ENCODE assay signal across 13 cellular contexts in genomic region chr2:207765960-207766582, GRCh38. TPM values are rescaled to one million over a fixed set of nuclear protein-coding genes. Genes with fewer than 3 reads are reported as not detected.
DNase-seq lines count a peak whose midpoint lies in the region; ATAC-seq and TF ChIP-seq lines count a peak whose summit lies in the region.
"Had no signal": no experiment of that assay in that cellular context is flagged by ENCODE, and none has a peak within 500 bp of the region (broad histone marks: within the 10 kb centered on the region; RNA-seq: fewer than 3 reads in every experiment).

No MANE protein-coding gene starts in this region.

- ATAC-seq in HG03457 (IDR thresholded peaks at IDR 0.05; ENCODE audit: unreplicated experiment), result no peak
- no peak for ATAC-seq in GM21786 (IDR thresholded peaks at IDR 0.05; ENCODE audit: unreplicated experiment)

- peak; percentile 4 for DNase-seq in DMS79 (lab: John Stamatoyannopoulos, UW)
- peak; percentile 34 for DNase-seq in NCI-H526 treated with DMSO at 0.1 percent for 48 hours (lab: John Stamatoyannopoulos, UW)
- DNase-seq in epithelial cell of esophagus (ENCODE audit: low read depth), result no peak
- DNase-seq in neural crest cell (ENCODE audit: low read depth, low spot score), result no peak
- no peak for DNase-seq in stimulated activated CD4-positive, alpha-beta T cell treated with anti-CD3 and anti-CD28 coated beads, Interleukin-2, amount 100 ng/mL, for 48 hours
- no peak for DNase-seq in activated T-helper 2 cell treated with anti-CD3 and anti-CD28 coated beads, Interferon-gamma antibody, Interleukin-2, Interleukin-4, amounts not matched to agents 10 μg/mL and 5 μg/mL and 100 μg/mL, durations not matched to agents 14 hours and 24 hours and 36 hours (ENCODE audit: low spot score)
- DNase-seq: NK-92 treated with Interleukin-12 subunit alpha and Interleukin-12 subunit beta, amount 100 ng/mL, for 24 hours; stimulated activated CD4-positive, alpha-beta T cell treated with anti-CD3 and anti-CD28 coated beads, Interleukin-4, amount 100 ng/mL, for 4 hours; T-helper 9 cell had no signal

- no peak overlapping the region for H3K27ac Mint-ChIP-seq in neural crest cell (ENCODE audit: unreplicated experiment)
- no peak overlapping the region for H3K27ac Mint-ChIP-seq in activated T-helper 2 cell treated with anti-CD3 and anti-CD28 coated beads, Interferon-gamma antibody, Interleukin-2, Interleukin-4, amounts not matched to agents 10 μg/mL and 5 μg/mL and 100 μg/mL, durations not matched to agents 14 hours and 24 hours and 36 hours
- H3K27ac Mint-ChIP-seq: activated T-cell treated with anti-CD3 and anti-CD28 coated beads, Interleukin-2, amount 50 U/mL, for 24 hours had no signal

- peaks cover 2% of the 10 kb centered on the region for H3K36me3 Mint-ChIP-seq in neural crest cell (ENCODE audit: low read depth)
- H3K36me3 Mint-ChIP-seq in activated T-helper 2 cell treated with anti-CD3 and anti-CD28 coated beads, Interferon-gamma antibody, Interleukin-2, Interleukin-4, amounts not matched to agents 10 μg/mL and 5 μg/mL and 100 μg/mL, durations not matched to agents 14 hours and 24 hours and 36 hours (ENCODE audit: low read depth), result peaks cover 9% of the 10 kb centered on the region

- peaks cover 37% of the 10 kb centered on the region for H3K4me1 Mint-ChIP-seq in neural crest cell
- peaks cover 23% of the 10 kb centered on the region for H3K4me1 Mint-ChIP-seq in activated T-helper 2 cell treated with anti-CD3 and anti-CD28 coated beads, Interferon-gamma antibody, Interleukin-2, Interleukin-4, amounts not matched to agents 10 μg/mL and 5 μg/mL and 100 μg/mL, durations not matched to agents 14 hours and 24 hours and 36 hours (ENCODE audit: low read depth)

- H3K4me3 ChIP-seq in epithelial cell of esophagus (ENCODE audit: low read length), result peak overlapping the region; percentile 25

- intact Hi-C loops in activated T-helper 2 cell treated with anti-CD3 and anti-CD28 coated beads, Interferon-gamma antibody, Interleukin-2, Interleukin-4, amounts not matched to agents 10 μg/mL and 5 μg/mL and 100 μg/mL, durations not matched to agents 14 hours and 24 hours and 36 hours (cut with micrococcal nuclease), result loop anchor here (10.0 kb wide), 1 partner anchor 489 kb away; the partner anchor contains the start of gene IDH1

- peaks cover 80% of the 10 kb centered on the region for H3K27me3 Mint-ChIP-seq in neural crest cell (ENCODE audit: low read depth)
- H3K27me3 Mint-ChIP-seq in activated T-helper 2 cell treated with anti-CD3 and anti-CD28 coated beads, Interferon-gamma antibody, Interleukin-2, Interleukin-4, amounts not matched to agents 10 μg/mL and 5 μg/mL and 100 μg/mL, durations not matched to agents 14 hours and 24 hours and 36 hours (ENCODE audit: low read depth), result peaks cover 47% of the 10 kb centered on the region

- no peaks in the 10 kb centered on the region for H3K9me3 Mint-ChIP-seq in neural crest cell
- H3K9me3 Mint-ChIP-seq in activated T-helper 2 cell treated with anti-CD3 and anti-CD28 coated beads, Interferon-gamma antibody, Interleukin-2, Interleukin-4, amounts not matched to agents 10 μg/mL and 5 μg/mL and 100 μg/mL, durations not matched to agents 14 hours and 24 hours and 36 hours, result no peaks in the 10 kb centered on the region
- H3K9me3 Mint-ChIP-seq: activated T-cell treated with anti-CD3 and anti-CD28 coated beads, Interleukin-2, amount 50 U/mL, for 24 hours; central memory CD8-positive, alpha-beta T cell had no signal

- peak overlapping the region; percentile 64 for H3K4me3 Mint-ChIP-seq in neural crest cell
- H3K4me3 Mint-ChIP-seq in activated T-helper 2 cell treated with anti-CD3 and anti-CD28 coated beads, Interferon-gamma antibody, Interleukin-2, Interleukin-4, amounts not matched to agents 10 μg/mL and 5 μg/mL and 100 μg/mL, durations not matched to agents 14 hours and 24 hours and 36 hours (ENCODE audit: low read depth), result no peak overlapping the region
- H3K4me3 Mint-ChIP-seq: central memory CD8-positive, alpha-beta T cell had no signal

- TF ChIP-seq CTCF in epithelial cell of esophagus (IDR thresholded peaks at IDR 0.05; ENCODE audit: insufficient read depth, low read depth, low read length, missing control alignments), result no peak
- TF ChIP-seq CTCF in neural crest cell (conservative IDR thresholded peaks at IDR 0.05), result no peak

RNA-seq across cellular contexts. Expression of gene FZD5, which starts 3.6 kb away (rescaled TPM):
- 2.4 and 2.5 TPM in 2 replicates for total RNA-seq in neural crest cell
- total RNA-seq in activated T-helper 2 cell treated with anti-CD3 and anti-CD28 coated beads, Interferon-gamma antibody, Interleukin-2, Interleukin-4, amounts not matched to agents 10 μg/mL and 5 μg/mL and 100 μg/mL, durations not matched to agents 14 hours and 24 hours and 36 hours, result 1.7 TPM in 2 replicates

RNA-seq across cellular contexts. Expression of gene CCNYL1, which starts 54.6 kb away (rescaled TPM):
- 24.3 and 26.5 TPM in 2 replicates for total RNA-seq in neural crest cell
- 6.7 and 8.2 TPM in 2 replicates for total RNA-seq in activated T-helper 2 cell treated with anti-CD3 and anti-CD28 coated beads, Interferon-gamma antibody, Interleukin-2, Interleukin-4, amounts not matched to agents 10 μg/mL and 5 μg/mL and 100 μg/mL, durations not matched to agents 14 hours and 24 hours and 36 hours

Comparison
In these comparisons a context has a peak if more than half of its experiments do, and no peak if none do; other contexts are left out.
1. DNase-seq: peak in DMS79 (single experiment) and NCI-H526 treated with DMSO at 0.1 percent for 48 hours (single experiment); none in epithelial cell of esophagus (single experiment), neural crest cell (single experiment), stimulated activated CD4-positive, alpha-beta T cell treated with anti-CD3 and anti-CD28 coated beads, Interleukin-2, amount 100 ng/mL, for 48 hours (0 of 2) and activated T-helper 2 cell treated with anti-CD3 and anti-CD28 coated beads, Interferon-gamma antibody, Interleukin-2, Interleukin-4, amounts not matched to agents 10 μg/mL and 5 μg/mL and 100 μg/mL, durations not matched to agents 14 hours and 24 hours and 36 hours (single experiment).